In genomic region chr2:109647636-109648035, GRCh38 we compare ENCODE assay signal across 16 cellular contexts. TPM values are rescaled to one million over a fixed set of nuclear protein-coding genes. Genes with fewer than 3 reads are reported as not detected.
DNase-seq lines count a peak whose midpoint lies in the region; ATAC-seq and TF ChIP-seq lines count a peak whose summit lies in the region.
"Had no signal": no experiment of that assay in that cellular context is flagged by ENCODE, and none has a peak within 500 bp of the region (broad histone marks: within the 10 kb centered on the region; RNA-seq: fewer than 3 reads in every experiment).

No MANE protein-coding gene starts in this region.

- no peak overlapping the region for H3K4me2 ChIP-seq in trophoblast cell (ENCODE audit: low read length)

- no peaks in the 10 kb centered on the region for H3K9me3 Mint-ChIP-seq in endodermal cell
- H3K9me3 Mint-ChIP-seq in activated T-cell treated with anti-CD3 and anti-CD28 coated beads, Interleukin-2, amount 50 U/mL, for 72 hours = no peaks in the 10 kb centered on the region
- H3K9me3 Mint-ChIP-seq: T-helper 1 cell treated with Interleukin-12 subunit alpha and Interleukin-12 subunit beta and Interleukin-4 antibody, amounts not matched to agents 30 μg/mL and 1 μg/mL, for 36 hours had no signal

- H3K4me3 ChIP-seq in endodermal cell (ENCODE audit: low read length) (no peak overlapping the region), trophoblast cell (ENCODE audit: low read depth, low read length) (no peak overlapping the region), transverse colon (no peak overlapping the region)
- H3K4me3 ChIP-seq: uterus had no signal

- peak overlapping the region; percentile 55 for H2BK5ac ChIP-seq in trophoblast cell (ENCODE audit: low read depth, low read length, poor library complexity)

- no peak overlapping the region for H3K27ac ChIP-seq in endodermal cell (ENCODE audit: low read depth, low read length)
- peak overlapping the region; percentile 74 for H3K27ac ChIP-seq in trophoblast cell (ENCODE audit: low read depth, low read length)
- no peak overlapping the region for H3K27ac ChIP-seq in transverse colon
- H3K27ac ChIP-seq: uterus had no signal

- H4K12ac ChIP-seq in trophoblast cell (ENCODE audit: low read depth, low read length) = no peak overlapping the region

- H3K27ac Mint-ChIP-seq in endodermal cell = peak overlapping the region; percentile 72
- no peak overlapping the region for H3K27ac Mint-ChIP-seq in activated T-cell treated with anti-CD3 and anti-CD28 coated beads, Interleukin-2, amount 50 U/mL, for 72 hours
- H3K27ac Mint-ChIP-seq: activated CD4-positive, alpha-beta T cell treated with anti-CD3 and anti-CD28 coated beads for 36 hours; T-helper 1 cell treated with Interleukin-12 subunit alpha and Interleukin-12 subunit beta and Interleukin-4 antibody, amounts not matched to agents 30 μg/mL and 1 μg/mL, for 36 hours had no signal

- WGBS in endodermal cell (ENCODE audit: insufficient coverage in 1 of 2, insufficient read length in 1 of 2), 2 experiments = 93% methylated on average over 6 to 7 of the region's 7 CpGs
- no CpG with 5 or more reads among the region's 7 CpGs for WGBS in trophoblast cell (ENCODE audit: extremely low coverage, insufficient coverage, insufficient read length)
- WGBS in transverse colon (ENCODE audit: low coverage in 1 of 2), 2 donors = 87% methylated on average over 7 of the region's 7 CpGs; no CpG with 5 or more reads in 1 of the 2 donors

- H2AK5ac ChIP-seq in trophoblast cell (ENCODE audit: low read length) = no peak overlapping the region

- peaks cover 38% of the 10 kb centered on the region for H3K79me1 ChIP-seq in trophoblast cell (ENCODE audit: low read length)

- DNase-seq in AG20443 (ENCODE audit: low spot score) (peak; percentile 78), NCI-H226 (peak; percentile 76), endodermal cell (no peak), trophoblast cell (peak; percentile 89 to 95), left colon (no peak), transverse colon (no peak)
- DNase-seq in activated T-cell treated with anti-CD3 and anti-CD28 coated beads, Interleukin-2, amount 50 U/mL, for 72 hours = no peak
- DNase-seq: activated CD4-positive, alpha-beta T cell treated with anti-CD3 and anti-CD28 coated beads for 36 hours; activated T-cell treated with anti-CD3 and anti-CD28 coated beads, Interleukin-2, amount 50 U/mL, for 48 hours; DND-41; NCI-H1092; NCI-H510A treated with DMSO at 0.1 percent for 48 hours; stimulated activated CD8-positive, alpha-beta memory T cell treated with anti-CD3 and anti-CD28 coated beads, Interleukin-4, amount 100 ng/mL, for 48 hours; uterus had no signal

- intact Hi-C loops in left colon (cut with DNase I, micrococcal nuclease) (no loop called here), transverse colon (cut with DNase I; ENCODE audit: low total_unique reads) (no loop called here)

- no peak for ATAC-seq in left colon
- no peak for ATAC-seq in HG02610 (IDR thresholded peaks at IDR 0.05; ENCODE audit: unreplicated experiment)
- ATAC-seq in activated T-cell treated with anti-CD3 and anti-CD28 coated beads, Interleukin-2, amount 50 U/mL, for 72 hours (replicated peaks in 1 of 2) = no peak
- ATAC-seq: activated CD4-positive, alpha-beta T cell treated with anti-CD3 and anti-CD28 coated beads for 36 hours had no signal

- H3K27me3 ChIP-seq in endodermal cell (ENCODE audit: control insufficient read depth, insufficient read depth, low read length, poor library complexity, severe bottlenecking) = no peaks in the 10 kb centered on the region
- H3K27me3 ChIP-seq in trophoblast cell (ENCODE audit: insufficient read depth, low read length) = no peaks in the 10 kb centered on the region
- H3K27me3 ChIP-seq in transverse colon = no peaks in the 10 kb centered on the region
- H3K27me3 ChIP-seq: uterus had no signal

- no peaks in the 10 kb centered on the region for H3K36me3 Mint-ChIP-seq in endodermal cell (ENCODE audit: low read depth)
- no peaks in the 10 kb centered on the region for H3K36me3 Mint-ChIP-seq in activated T-cell treated with anti-CD3 and anti-CD28 coated beads, Interleukin-2, amount 50 U/mL, for 72 hours (ENCODE audit: insufficient read depth in 2 of 2)

- peaks cover 40% of the 10 kb centered on the region for H3K4me1 Mint-ChIP-seq in endodermal cell
- H3K4me1 Mint-ChIP-seq in activated T-cell treated with anti-CD3 and anti-CD28 coated beads, Interleukin-2, amount 50 U/mL, for 72 hours (ENCODE audit: low read depth) = no peaks in the 10 kb centered on the region
- H3K4me1 Mint-ChIP-seq: activated CD4-positive, alpha-beta T cell treated with anti-CD3 and anti-CD28 coated beads for 36 hours had no signal

- TF ChIP-seq EP300 in transverse colon (IDR thresholded peaks at IDR 0.05; ENCODE audit: low read depth) = no peak

- no peak overlapping the region for H3K4ac ChIP-seq in trophoblast cell (ENCODE audit: low read depth, low read length)

- TF ChIP-seq CTCF in endodermal cell (conservative IDR thresholded peaks at IDR 0.05) (no peak), transverse colon (IDR thresholded peaks at IDR 0.05) (no peak)

- H3K9ac ChIP-seq in endodermal cell (ENCODE audit: extremely low read depth, low read length, poor library complexity, severe bottlenecking) = no peak overlapping the region
- H3K9ac ChIP-seq in trophoblast cell (ENCODE audit: low read length) = no peak overlapping the region

- no peak overlapping the region for H3K4me3 Mint-ChIP-seq in endodermal cell
- H3K4me3 Mint-ChIP-seq in activated T-cell treated with anti-CD3 and anti-CD28 coated beads, Interleukin-2, amount 50 U/mL, for 72 hours = no peak overlapping the region
- H3K4me3 Mint-ChIP-seq: activated CD4-positive, alpha-beta T cell treated with anti-CD3 and anti-CD28 coated beads for 36 hours; T-helper 1 cell treated with Interleukin-12 subunit alpha and Interleukin-12 subunit beta and Interleukin-4 antibody, amounts not matched to agents 30 μg/mL and 1 μg/mL, for 36 hours had no signal

- TF ChIP-seq POLR2A in transverse colon (IDR thresholded peaks at IDR 0.05) = no peak

- peak overlapping the region; percentile 13 for H3K14ac ChIP-seq in trophoblast cell (ENCODE audit: low read length)

- H3K9me3 ChIP-seq in endodermal cell (ENCODE audit: control insufficient read depth, low read length) (no peaks in the 10 kb centered on the region), trophoblast cell (ENCODE audit: insufficient read depth, low read depth, low read length) (peaks cover 2% of the 10 kb centered on the region), transverse colon (no peaks in the 10 kb centered on the region)
- H3K9me3 ChIP-seq: uterus had no signal

- no peak overlapping the region for H2AFZ ChIP-seq in trophoblast cell (ENCODE audit: insufficient read depth, low read length, poor library complexity)

- H4K91ac ChIP-seq in trophoblast cell (ENCODE audit: low read depth, low read length) = peak overlapping the region; percentile 65

- H3K4me1 ChIP-seq in endodermal cell (ENCODE audit: control insufficient read depth, insufficient read depth, low read length) (peaks cover 16% of the 10 kb centered on the region), trophoblast cell (ENCODE audit: control insufficient read depth in 1 of 2, insufficient read depth in 2 of 2, low read length in 2 of 2) (peaks cover 19 to 24% of the 10 kb centered on the region in 2 experiments), transverse colon (peaks cover 18 to 24% (median 20%) of the 10 kb centered on the region in 4 donors)
- H3K4me1 ChIP-seq: uterus had no signal

- peaks cover 1% of the 10 kb centered on the region for H3K27me3 Mint-ChIP-seq in endodermal cell (ENCODE audit: insufficient read depth)
- peaks cover 14% of the 10 kb centered on the region for H3K27me3 Mint-ChIP-seq in activated T-cell treated with anti-CD3 and anti-CD28 coated beads, Interleukin-2, amount 50 U/mL, for 72 hours (ENCODE audit: low read depth)

- H2BK12ac ChIP-seq in trophoblast cell (ENCODE audit: low read length) = peak overlapping the region; percentile 63

- H4K8ac ChIP-seq in trophoblast cell (ENCODE audit: low read depth, low read length) = peak overlapping the region; percentile 23

- no peak overlapping the region for H3K23ac ChIP-seq in trophoblast cell (ENCODE audit: low read length)

- no peaks in the 10 kb centered on the region for H3K36me3 ChIP-seq in endodermal cell (ENCODE audit: control insufficient read depth, insufficient read depth, low read length)
- H3K36me3 ChIP-seq in trophoblast cell (ENCODE audit: control insufficient read depth in 1 of 2, insufficient read depth in 2 of 2, low read length in 2 of 2) = no peaks in the 10 kb centered on the region
- no peaks in the 10 kb centered on the region for H3K36me3 ChIP-seq in transverse colon
- H3K36me3 ChIP-seq: uterus had no signal

- peak overlapping the region; percentile 8 for H3K18ac ChIP-seq in trophoblast cell (ENCODE audit: low read length)

- peaks cover 7% of the 10 kb centered on the region for H3K79me2 ChIP-seq in trophoblast cell (ENCODE audit: control insufficient read depth, insufficient read depth, low read length, poor library complexity)

- peak overlapping the region; percentile 33 for H2BK120ac ChIP-seq in trophoblast cell (ENCODE audit: insufficient read depth, low read length, poor library complexity)

- in situ Hi-C loops in transverse colon (cut with MboI; ENCODE audit: low pct_ligation_motif_present in 1 of 4, low pct_unique_long_range_greater_than_20kb in 1 of 4, low sequenced_read_pairs in 3 of 4) = no loop called here

RNA-seq across cellular contexts. Expression of gene SOWAHC, which starts 33.5 kb away (rescaled TPM):
- total RNA-seq in endodermal cell (10 to 100 TPM; 11.1 to 14.9 TPM), left colon (10 to 100 TPM; 42.4 to 55.8 TPM), transverse colon (10 to 100 TPM; 40.6 to 99.5 (median 57.3) TPM)
- 11.0 TPM for polyA plus RNA-seq in endodermal cell (2013, experiment 1 of 2)
- polyA plus RNA-seq in endodermal cell (2013, experiment 2 of 2) = 11.3 TPM
- 28.1 and 29.3 TPM in 2 replicates for polyA plus RNA-seq in trophoblast cell (2013)
- total RNA-seq in activated T-cell treated with anti-CD3 and anti-CD28 coated beads, Interleukin-2, amount 50 U/mL, for 72 hours = 1 to 10 TPM in 1 of 2 donors, under 1 TPM in 1; 0.99 to 1.7 TPM

RNA-seq across cellular contexts. Expression of gene SEPTIN10, which starts 33.9 kb away (rescaled TPM):
- total RNA-seq in endodermal cell (100 to 1,000 TPM; 103 to 120 TPM), left colon (10 to 100 TPM; 77.1 to 80.8 TPM), transverse colon (100 to 1,000 TPM in 2 of 4 donors, 10 to 100 TPM in 2; 39.6 to 151 (median 106) TPM)
- polyA plus RNA-seq in endodermal cell (2013, experiment 1 of 2) = 84.1 TPM
- 94.9 TPM for polyA plus RNA-seq in endodermal cell (2013, experiment 2 of 2)
- polyA plus RNA-seq in trophoblast cell (2013) = 109 and 116 TPM in 2 replicates
- total RNA-seq in activated T-cell treated with anti-CD3 and anti-CD28 coated beads, Interleukin-2, amount 50 U/mL, for 72 hours = 1 to 10 TPM; 1.5 to 7.2 TPM

Comparison
In these comparisons a context has a peak if more than half of its experiments do, and no peak if none do; other contexts are left out.
1. DNase-seq: peak in AG20443 (single experiment), NCI-H226 (single experiment) and trophoblast cell (2 of 2); none in endodermal cell (single experiment), left colon (0 of 2), transverse colon (single experiment) and activated T-cell treated with anti-CD3 and anti-CD28 coated beads, Interleukin-2, amount 50 U/mL, for 72 hours (0 of 2).
2. RNA of gene SOWAHC, which starts 33.5 kb away (total RNA-seq): 40.6 to 99.5 TPM in transverse colon, 42.4 to 55.8 TPM in left colon and 11.1 to 14.9 TPM in endodermal cell; 0.99 to 1.7 TPM in activated T-cell treated with anti-CD3 and anti-CD28 coated beads, Interleukin-2, amount 50 U/mL, for 72 hours; every median in the first group is over 4 times any median in the second.
3. RNA of gene SEPTIN10, which starts 33.9 kb away (total RNA-seq): 103 to 120 TPM in endodermal cell, 39.6 to 151 TPM in transverse colon and 77.1 to 80.8 TPM in left colon; 1.5 to 7.2 TPM in activated T-cell treated with anti-CD3 and anti-CD28 coated beads, Interleukin-2, amount 50 U/mL, for 72 hours; every median in the first group is over 4 times any median in the second.